ENCODE assay signal across 35 cellular contexts in the genomic region with DNA sequence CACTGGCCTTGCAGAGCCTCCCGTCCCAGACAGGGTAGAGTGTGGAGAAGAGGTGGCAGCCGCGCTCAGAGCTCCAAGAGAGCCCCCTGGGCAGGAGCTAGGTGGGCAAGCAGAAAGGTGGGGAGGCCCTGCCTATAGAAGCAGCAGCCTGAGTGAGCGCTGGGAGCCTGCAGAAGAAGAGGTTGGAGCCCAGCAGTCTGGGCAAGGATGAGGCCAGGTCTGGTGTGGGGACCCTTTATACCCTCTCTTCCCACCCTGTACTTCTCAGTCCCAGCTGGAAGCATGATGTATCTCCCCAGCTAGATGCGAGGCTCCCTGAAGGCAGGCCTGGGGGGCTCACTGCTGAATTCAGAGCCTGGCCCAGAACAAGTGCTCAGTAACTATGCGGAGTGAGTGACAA. TPM values are rescaled to one million over a fixed set of nuclear protein-coding genes. Genes with fewer than 3 reads are reported as not detected.
DNase-seq lines count a peak whose midpoint lies in the region; ATAC-seq, FAIRE-seq and TF ChIP-seq lines count a peak whose summit lies in the region.
"Had no signal": no experiment of that assay in that cellular context is flagged by ENCODE, and none has a peak within 500 bp of the region (broad histone marks: within the 10 kb centered on the region; RNA-seq: fewer than 3 reads in every experiment).

No MANE protein-coding gene starts in this region.

- H3K27me3 Mint-ChIP-seq in activated naive CD8-positive, alpha-beta T cell treated with anti-CD3 and anti-CD28 coated beads, Interleukin-2, amount 10 ng/mL, durations not matched to agents 7 days and 5 days: peaks cover 5% of the 10 kb centered on the region
- H3K27me3 Mint-ChIP-seq in activated naive CD8-positive, alpha-beta T cell treated with anti-CD3 and anti-CD28 coated beads, Interleukin-2, amount 50 U/mL, for 24 hours: no peaks in the 10 kb centered on the region
- H3K27me3 Mint-ChIP-seq in brain (peaks cover 8% of the 10 kb centered on the region), neural progenitor cell (ENCODE audit: insufficient read depth, low read depth) (peaks cover 9% of the 10 kb centered on the region)

- H4K20me1 ChIP-seq in neural progenitor cell (ENCODE audit: low read depth): no peaks in the 10 kb centered on the region

- ATAC-seq in activated naive CD8-positive, alpha-beta T cell treated with anti-CD3 and anti-CD28 coated beads, Interleukin-2, amount 10 ng/mL, durations not matched to agents 7 days and 5 days (ENCODE audit: low read depth): no peak
- no peak for ATAC-seq in activated naive CD8-positive, alpha-beta T cell treated with anti-CD3 and anti-CD28 coated beads, Interleukin-2, amount 50 U/mL, for 24 hours
- no peak for ATAC-seq in stimulated activated naive CD8-positive, alpha-beta T cell treated with anti-CD3 and anti-CD28 coated beads, Interleukin-15, Interleukin-2, amounts not matched to agents 100 U/mL and 50 U/mL, for 24 hours
- ATAC-seq: left lung; natural killer cell; stimulated activated memory B cell treated with anti-CD40 and anti-IgM and Interleukin-4, amounts not matched to agents 10 μg/mL and 1 μg/mL and 100 μg/mL, for 72 hours had no signal

- no peak overlapping the region for H3K4me3 Mint-ChIP-seq in activated naive CD8-positive, alpha-beta T cell treated with anti-CD3 and anti-CD28 coated beads, Interleukin-2, amount 10 ng/mL, durations not matched to agents 7 days and 5 days
- no peak overlapping the region for H3K4me3 Mint-ChIP-seq in activated naive CD8-positive, alpha-beta T cell treated with anti-CD3 and anti-CD28 coated beads, Interleukin-2, amount 50 U/mL, for 24 hours
- no peak overlapping the region for H3K4me3 Mint-ChIP-seq in brain
- H3K4me3 Mint-ChIP-seq in neural progenitor cell: no peak overlapping the region
- H3K4me3 Mint-ChIP-seq: activated CD4-positive, alpha-beta T cell treated with anti-CD3 and anti-CD28 coated beads, Interleukin-2, amount 10 ng/mL, durations not matched to agents 24 days and 14 days; mesothelial cell of epicardium; natural killer cell; stimulated activated memory B cell treated with anti-CD40 and anti-IgM and Interleukin-4, amounts not matched to agents 10 μg/mL and 1 μg/mL and 100 μg/mL, for 72 hours had no signal

- 95 to 99% (median 96%) methylated on average over 6 of the region's 6 CpGs for WGBS in small intestine, 3 donors

- DNase-seq in activated naive CD8-positive, alpha-beta T cell treated with anti-CD3 and anti-CD28 coated beads, Interleukin-2, amount 10 ng/mL, durations not matched to agents 7 days and 5 days: peak; percentile 19
- DNase-seq in activated naive CD8-positive, alpha-beta T cell treated with anti-CD3 and anti-CD28 coated beads, Interleukin-2, amount 50 U/mL, for 24 hours: no peak
- no peak for DNase-seq in neural progenitor cell (ENCODE audit: low spot score)
- no peak for DNase-seq in stimulated activated CD4-positive, alpha-beta T cell treated with anti-CD3 and anti-CD28 coated beads, Interleukin-4, amount 100 ng/mL, for 24 hours
- DNase-seq in small intestine: no peak
- DNase-seq in stimulated activated naive CD8-positive, alpha-beta T cell treated with anti-CD3 and anti-CD28 coated beads, Interleukin-15, Interleukin-2, amounts not matched to agents 100 U/mL and 50 U/mL, for 24 hours: no peak
- DNase-seq: activated CD4-positive, alpha-beta T cell treated with anti-CD3 and anti-CD28 coated beads, Interleukin-2, amount 10 ng/mL, durations not matched to agents 24 days and 14 days; activated naive CD4-positive, alpha-beta T cell treated with anti-CD3 and anti-CD28 coated beads, Interleukin-2, amount 50 U/mL, for 16 hours; activated T-cell treated with anti-CD3 and anti-CD28 coated beads, Interleukin-2, amount 50 U/mL, for 72 hours; AML-193; central memory CD4-positive, alpha-beta T cell; dermis blood vessel endothelial cell; DMS153; GDM1; IMR-90; natural killer cell; NCI-H1092; NCI-H187; NCI-H2171; NCI-H510A treated with DMSO at 0.1 percent for 48 hours; NK-92 treated with Interleukin-12 subunit alpha and Interleukin-12 subunit beta, amount 100 ng/mL, for 24 hours; retina; SIG-M5; stimulated activated CD4-positive, alpha-beta T cell treated with anti-CD3 and anti-CD28 coated beads, Interleukin-4, amount 100 ng/mL, for 4 hours; T1000 had no signal

- H3K36me3 ChIP-seq in neural progenitor cell (no peaks in the 10 kb centered on the region), small intestine (ENCODE audit: control insufficient read depth in 2 of 2, insufficient read depth in 2 of 2, low read length in 2 of 2) (no peaks in the 10 kb centered on the region)
- H3K36me3 ChIP-seq: left lung, thoracic aorta, uterus had no signal

- no peak for FAIRE-seq in small intestine (lab: Jason Lieb, UNC)
- FAIRE-seq: A204.1, frontal cortex, H54 had no signal

- no peaks in the 10 kb centered on the region for H3K79me2 ChIP-seq in neural progenitor cell (ENCODE audit: low read depth)

- POLR2A ChIA-PET in activated naive CD8-positive, alpha-beta T cell treated with anti-CD3 and anti-CD28 coated beads, Interleukin-2, amount 10 ng/mL, durations not matched to agents 7 days and 5 days (lab: Charles Lee): no interaction called here

- no peak overlapping the region for H3K27ac ChIP-seq in neural progenitor cell
- H3K27ac ChIP-seq in temporal lobe (ENCODE audit: low read depth, low read length): peak overlapping the region; percentile 11
- no peak overlapping the region for H3K27ac ChIP-seq in small intestine (ENCODE audit: low read depth in 1 of 2, low read length in 1 of 2)
- H3K27ac ChIP-seq: left lung, thoracic aorta had no signal

- H3F3A ChIP-seq in neural progenitor cell (ENCODE audit: low read depth): no peaks in the 10 kb centered on the region

- H3K4me2 ChIP-seq in neural progenitor cell: no peak overlapping the region

- TF ChIP-seq CTCF in brain (conservative IDR thresholded peaks at IDR 0.05) (no peak), neural progenitor cell (IDR thresholded peaks at IDR 0.05) (no peak)

- H3K4me3 ChIP-seq in neural progenitor cell (no peak overlapping the region), small intestine (ENCODE audit: low read depth in 1 of 2, low read length in 2 of 2) (no peak overlapping the region)
- H3K4me3 ChIP-seq: left lung, thoracic aorta, uterus had no signal

- no peak overlapping the region for H3K27ac Mint-ChIP-seq in activated naive CD8-positive, alpha-beta T cell treated with anti-CD3 and anti-CD28 coated beads, Interleukin-2, amount 10 ng/mL, durations not matched to agents 7 days and 5 days
- H3K27ac Mint-ChIP-seq in activated naive CD8-positive, alpha-beta T cell treated with anti-CD3 and anti-CD28 coated beads, Interleukin-2, amount 50 U/mL, for 24 hours: no peak overlapping the region
- H3K27ac Mint-ChIP-seq in brain: peak overlapping the region; percentile 71 to 92 (median 87)
- H3K27ac Mint-ChIP-seq in neural progenitor cell: peak overlapping the region; percentile 57
- H3K27ac Mint-ChIP-seq: activated CD4-positive, alpha-beta T cell treated with anti-CD3 and anti-CD28 coated beads, Interleukin-2, amount 10 ng/mL, durations not matched to agents 24 days and 14 days; activated T-cell treated with anti-CD3 and anti-CD28 coated beads, Interleukin-2, amount 50 U/mL, for 72 hours; mesothelial cell of epicardium; stimulated activated memory B cell treated with anti-CD40 and anti-IgM and Interleukin-4, amounts not matched to agents 10 μg/mL and 1 μg/mL and 100 μg/mL, for 72 hours had no signal

- no peak overlapping the region for H3K9ac ChIP-seq in neural progenitor cell

- H3K36me3 Mint-ChIP-seq in activated naive CD8-positive, alpha-beta T cell treated with anti-CD3 and anti-CD28 coated beads, Interleukin-2, amount 10 ng/mL, durations not matched to agents 7 days and 5 days: no peaks in the 10 kb centered on the region
- no peaks in the 10 kb centered on the region for H3K36me3 Mint-ChIP-seq in activated naive CD8-positive, alpha-beta T cell treated with anti-CD3 and anti-CD28 coated beads, Interleukin-2, amount 50 U/mL, for 24 hours (ENCODE audit: low read depth)
- H3K36me3 Mint-ChIP-seq in brain (no peaks in the 10 kb centered on the region), neural progenitor cell (no peaks in the 10 kb centered on the region)
- H3K36me3 Mint-ChIP-seq: mesothelial cell of epicardium; natural killer cell; stimulated activated memory B cell treated with anti-CD40 and anti-IgM and Interleukin-4, amounts not matched to agents 10 μg/mL and 1 μg/mL and 100 μg/mL, for 72 hours had no signal

- H3K4me1 Mint-ChIP-seq in activated naive CD8-positive, alpha-beta T cell treated with anti-CD3 and anti-CD28 coated beads, Interleukin-2, amount 10 ng/mL, durations not matched to agents 7 days and 5 days: peaks cover 24% of the 10 kb centered on the region
- peaks cover 41% of the 10 kb centered on the region for H3K4me1 Mint-ChIP-seq in activated naive CD8-positive, alpha-beta T cell treated with anti-CD3 and anti-CD28 coated beads, Interleukin-2, amount 50 U/mL, for 24 hours
- peaks cover 58% of the 10 kb centered on the region for H3K4me1 Mint-ChIP-seq in brain
- H3K4me1 Mint-ChIP-seq in neural progenitor cell: peaks cover 45% of the 10 kb centered on the region

- H3K4me1 ChIP-seq in neural progenitor cell (peaks cover 10% of the 10 kb centered on the region), small intestine (ENCODE audit: control insufficient read depth in 2 of 2, insufficient read depth in 1 of 2, low read depth in 1 of 2, low read length in 1 of 2) (peaks cover 0 to 2% of the 10 kb centered on the region in 2 donors)
- H3K4me1 ChIP-seq: uterus had no signal

- H3K27me3 ChIP-seq in neural progenitor cell: no peaks in the 10 kb centered on the region
- H3K27me3 ChIP-seq in small intestine (ENCODE audit: control insufficient read depth in 2 of 2, insufficient read depth in 2 of 2, low read length in 2 of 2): no peaks in the 10 kb centered on the region
- H3K27me3 ChIP-seq: left lung, uterus had no signal

- H3K9me3 Mint-ChIP-seq in activated naive CD8-positive, alpha-beta T cell treated with anti-CD3 and anti-CD28 coated beads, Interleukin-2, amount 10 ng/mL, durations not matched to agents 7 days and 5 days: no peaks in the 10 kb centered on the region
- no peaks in the 10 kb centered on the region for H3K9me3 Mint-ChIP-seq in activated naive CD8-positive, alpha-beta T cell treated with anti-CD3 and anti-CD28 coated beads, Interleukin-2, amount 50 U/mL, for 24 hours
- H3K9me3 Mint-ChIP-seq in brain (peaks cover 0 to 2% (median 0%) of the 10 kb centered on the region in 5 experiments), neural progenitor cell (no peaks in the 10 kb centered on the region)
- H3K9me3 Mint-ChIP-seq: activated CD4-positive, alpha-beta T cell treated with anti-CD3 and anti-CD28 coated beads, Interleukin-2, amount 10 ng/mL, durations not matched to agents 24 days and 14 days; activated T-cell treated with anti-CD3 and anti-CD28 coated beads, Interleukin-2, amount 50 U/mL, for 72 hours; mesothelial cell of epicardium; natural killer cell; stimulated activated memory B cell treated with anti-CD40 and anti-IgM and Interleukin-4, amounts not matched to agents 10 μg/mL and 1 μg/mL and 100 μg/mL, for 72 hours had no signal

- H3K9me3 ChIP-seq in neural progenitor cell (ENCODE audit: low read depth): no peaks in the 10 kb centered on the region
- no peaks in the 10 kb centered on the region for H3K9me3 ChIP-seq in small intestine (ENCODE audit: control insufficient read depth, low read depth)
- H3K9me3 ChIP-seq: left lung, thoracic aorta, uterus had no signal

- H2AFZ ChIP-seq in neural progenitor cell (replicated peaks): no peak overlapping the region

RNA-seq across cellular contexts. Expression of a gene that starts 44.5 kb away (rescaled TPM):
- 10 to 100 TPM; 28.8 to 29.3 TPM for total RNA-seq in activated naive CD8-positive, alpha-beta T cell treated with anti-CD3 and anti-CD28 coated beads, Interleukin-2, amount 10 ng/mL, durations not matched to agents 7 days and 5 days
- polyA plus RNA-seq in brain (ENCODE audit: insufficient read depth, low read depth, low replicate concordance) (90.5 TPM), small intestine (10 to 100 TPM; 15.1 to 23.0 (median 16.8) TPM)
- total RNA-seq in neural progenitor cell (ENCODE audit: low replicate concordance) (5.8 and 12.3 TPM in 2 replicates), temporal lobe (52.1 TPM)

Comparison
In these comparisons a context has a peak if more than half of its experiments do, and no peak if none do; other contexts are left out.
1. H3K27ac Mint-ChIP-seq: peak in brain (5 of 5) and neural progenitor cell (single experiment); none in activated naive CD8-positive, alpha-beta T cell treated with anti-CD3 and anti-CD28 coated beads, Interleukin-2, amount 10 ng/mL, durations not matched to agents 7 days and 5 days (single experiment) and activated naive CD8-positive, alpha-beta T cell treated with anti-CD3 and anti-CD28 coated beads, Interleukin-2, amount 50 U/mL, for 24 hours (single experiment).